20 cellular contexts compared by ENCODE assay signal in the genomic region with DNA sequence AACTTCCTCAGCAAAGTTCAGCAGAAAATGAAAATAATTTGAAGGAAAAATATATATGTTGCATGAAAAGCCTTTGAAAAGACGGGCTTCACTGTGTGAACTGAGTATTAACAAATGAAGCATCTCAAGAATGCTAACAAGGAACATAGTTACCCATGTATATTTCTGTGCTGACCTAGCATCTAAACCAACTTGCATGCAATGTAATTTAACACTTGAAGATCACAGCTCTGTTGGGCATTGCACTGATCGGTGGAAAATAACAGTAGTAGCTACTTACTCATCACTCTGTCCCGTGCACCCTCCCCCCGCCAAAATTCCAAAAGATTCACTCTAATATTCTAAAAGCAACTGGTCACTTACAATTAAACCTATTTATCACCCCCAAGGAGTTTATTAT.
A peak's percentile ranks its signal among the peaks of the same experiment; 100 is the strongest.
DNase-seq lines count a peak whose midpoint lies in the region; FAIRE-seq and TF ChIP-seq lines count a peak whose summit lies in the region.
"Had no signal": no experiment of that assay in that cellular context is flagged by ENCODE, and none has a peak within 500 bp of the region (broad histone marks: within the 10 kb centered on the region; RNA-seq: fewer than 3 reads in every experiment).

No MANE protein-coding gene starts in this region.

- no peak overlapping the region for H3K27ac ChIP-seq in small intestine (ENCODE audit: low read depth in 1 of 2, low read length in 1 of 2)
- H3K27ac ChIP-seq: C4-2B, HL-60, PC-9 had no signal

- H3K4me1 ChIP-seq in adipocyte (ENCODE audit: control insufficient read depth, insufficient read depth, low read length) = peaks cover 10% of the 10 kb centered on the region
- H3K4me1 ChIP-seq in small intestine (ENCODE audit: control insufficient read depth in 2 of 2, insufficient read depth in 1 of 2, low read depth in 1 of 2, low read length in 1 of 2) = no peaks in the 10 kb centered on the region

- FAIRE-seq in small intestine (lab: Jason Lieb, UNC) = no peak
- FAIRE-seq: G401.6, GM12892 had no signal

- no peaks in the 10 kb centered on the region for H3K27me3 ChIP-seq in adipocyte (replicated peaks; ENCODE audit: control insufficient read depth, insufficient read depth, low read length)
- H3K27me3 ChIP-seq in small intestine (ENCODE audit: control insufficient read depth in 2 of 2, insufficient read depth in 2 of 2, low read length in 2 of 2) = no peaks in the 10 kb centered on the region

- H3K4me3 ChIP-seq in adipocyte (ENCODE audit: low read length) = no peak overlapping the region
- no peak overlapping the region for H3K4me3 ChIP-seq in foreskin fibroblast (ENCODE audit: low read depth in 1 of 2, low read length in 2 of 2)
- no peak overlapping the region for H3K4me3 ChIP-seq in small intestine (ENCODE audit: low read depth in 1 of 2, low read length in 2 of 2)
- H3K4me3 ChIP-seq: PC-9 had no signal

- no peak overlapping the region for H3K9ac ChIP-seq in adipocyte (ENCODE audit: low read length)

- H3K9me3 ChIP-seq in adipocyte (ENCODE audit: control insufficient read depth, low read length) (no peaks in the 10 kb centered on the region), small intestine (ENCODE audit: control insufficient read depth, low read depth) (no peaks in the 10 kb centered on the region)

- TF ChIP-seq CTCF in foreskin fibroblast (IDR thresholded peaks at IDR 0.05; ENCODE audit: low read depth, low read length) = no peak

- WGBS in small intestine, 3 donors = 39 to 55% (median 50%) methylated on average over 4 of the region's 4 CpGs

- DNase-seq in AG08396 (ENCODE audit: low spot score) (peak; percentile 4), adipocyte (ENCODE audit: low read depth) (peak; percentile 50), foreskin fibroblast (peak; percentile 10 to 30), non-pigmented ciliary epithelial cell (ENCODE audit: low read depth) (peak; percentile 19), DMS79 (lab: John Stamatoyannopoulos, UW) (no peak), cortex of kidney (lab: John Stamatoyannopoulos, UW) (no peak), small intestine (no peak), NCI-H82 treated with DMSO at 0.1 percent for 48 hours (lab: John Stamatoyannopoulos, UW; ENCODE audit: unreplicated experiment) (no peak)
- DNase-seq: 8988T, DMS53, KG1, NCI-H1092 treated with DMSO at 0.1 percent for 48 hours, NCI-H1694 treated with DMSO at 0.1 percent for 48 hours, NCI-H345, NCI-H69, PC-9 had no signal

- H3K36me3 ChIP-seq in adipocyte (ENCODE audit: control insufficient read depth, insufficient read depth, low read length, severe bottlenecking) = no peaks in the 10 kb centered on the region
- no peaks in the 10 kb centered on the region for H3K36me3 ChIP-seq in small intestine (ENCODE audit: control insufficient read depth in 2 of 2, insufficient read depth in 2 of 2, low read length in 2 of 2)

Comparison
In these comparisons a context has a peak if more than half of its experiments do, and no peak if none do; other contexts are left out.
1. DNase-seq: peak in AG08396 (single experiment), adipocyte (single experiment), foreskin fibroblast (2 of 2) and non-pigmented ciliary epithelial cell (single experiment); none in DMS79 (single experiment), cortex of kidney (single experiment), small intestine (single experiment) and NCI-H82 treated with DMSO at 0.1 percent for 48 hours (single experiment).